In genomic region chr3:89113887-89114840, GRCh38 we compare ENCODE assay signal across 9 cellular contexts. TPM values are rescaled to one million over a fixed set of nuclear protein-coding genes. Genes with fewer than 3 reads are reported as not detected.
DNase-seq lines count a peak whose midpoint lies in the region; ATAC-seq and TF ChIP-seq lines count a peak whose summit lies in the region.
"Had no signal": no experiment of that assay in that cellular context is flagged by ENCODE, and none has a peak within 500 bp of the region (broad histone marks: within the 10 kb centered on the region; RNA-seq: fewer than 3 reads in every experiment).

No MANE protein-coding gene starts in this region.

- H3K27ac Mint-ChIP-seq in T-helper 1 cell treated with Interleukin-12 subunit alpha and Interleukin-12 subunit beta and Interleukin-4 antibody, amounts not matched to agents 30 μg/mL and 1 μg/mL, for 36 hours: no peak overlapping the region
- H3K27ac Mint-ChIP-seq in activated naive CD4-positive, alpha-beta T cell treated with anti-CD3 and anti-CD28 coated beads, Interleukin-2, amount 50 U/mL, for 72 hours: no peak overlapping the region

- ATAC-seq in HG02642 (IDR thresholded peaks at IDR 0.05; ENCODE audit: poor library complexity, unreplicated experiment): peak; percentile 98
- ATAC-seq in activated naive CD4-positive, alpha-beta T cell treated with anti-CD3 and anti-CD28 coated beads, Interleukin-2, amount 50 U/mL, for 72 hours: peak; percentile 41 to 90
- peak; percentile 98 for ATAC-seq in Right ventricle myocardium superior (ENCODE audit: poor library complexity)

- peak overlapping the region; percentile 72 for H3K4me3 ChIP-seq in osteoblast (ENCODE audit: insufficient read depth, low read length)

- H3K4me1 ChIP-seq in osteoblast (ENCODE audit: insufficient read depth, low read length): no peaks in the 10 kb centered on the region

- H3K36me3 ChIP-seq in osteoblast (ENCODE audit: insufficient read depth, low read length): no peaks in the 10 kb centered on the region

- peak overlapping the region; percentile 31 for H3K4me3 Mint-ChIP-seq in T-helper 1 cell treated with Interleukin-12 subunit alpha and Interleukin-12 subunit beta and Interleukin-4 antibody, amounts not matched to agents 30 μg/mL and 1 μg/mL, for 36 hours

- H2AFZ ChIP-seq in osteoblast (ENCODE audit: low read length): peak overlapping the region; percentile 82

- H3K36me3 Mint-ChIP-seq in T-helper 1 cell treated with Interleukin-12 subunit alpha and Interleukin-12 subunit beta and Interleukin-4 antibody, amounts not matched to agents 30 μg/mL and 1 μg/mL, for 36 hours (ENCODE audit: low read depth): no peaks in the 10 kb centered on the region
- no peaks in the 10 kb centered on the region for H3K36me3 Mint-ChIP-seq in activated naive CD4-positive, alpha-beta T cell treated with anti-CD3 and anti-CD28 coated beads, Interleukin-2, amount 50 U/mL, for 72 hours

- peaks cover 8% of the 10 kb centered on the region for H3K27me3 Mint-ChIP-seq in T-helper 1 cell treated with Interleukin-12 subunit alpha and Interleukin-12 subunit beta and Interleukin-4 antibody, amounts not matched to agents 30 μg/mL and 1 μg/mL, for 36 hours (ENCODE audit: low read depth)

- intact Hi-C loops in Right ventricle myocardium superior (cut with DNase I): loop anchor here (5.0 kb wide), 1 partner anchor 912 kb away; no protein-coding TSS in a partner anchor

- no peaks in the 10 kb centered on the region for H3K9me3 Mint-ChIP-seq in T-helper 1 cell treated with Interleukin-12 subunit alpha and Interleukin-12 subunit beta and Interleukin-4 antibody, amounts not matched to agents 30 μg/mL and 1 μg/mL, for 36 hours
- H3K9me3 Mint-ChIP-seq in activated naive CD4-positive, alpha-beta T cell treated with anti-CD3 and anti-CD28 coated beads, Interleukin-2, amount 50 U/mL, for 72 hours: no peaks in the 10 kb centered on the region

- DNase-seq in T-helper 1 cell (no peak), NCI-H2171 (lab: John Stamatoyannopoulos, UW) (peak; percentile 30), Right ventricle myocardium superior (peak; percentile 74), osteoblast (ENCODE audit: insufficient read length, low spot score, missing footprints) (peak; percentile 81), NCI-H187 (lab: John Stamatoyannopoulos, UW) (no peak)
- peak; percentile 38 to 50 for DNase-seq in activated naive CD4-positive, alpha-beta T cell treated with anti-CD3 and anti-CD28 coated beads, Interleukin-2, amount 50 U/mL, for 72 hours (ENCODE audit: low spot score in 2 of 2)

- no peaks in the 10 kb centered on the region for H3K27me3 ChIP-seq in osteoblast (ENCODE audit: insufficient read depth, low read length)

- H4K20me1 ChIP-seq in osteoblast (ENCODE audit: insufficient read depth, low read length): no peaks in the 10 kb centered on the region

- peak; percentile 71 for TF ChIP-seq CTCF in osteoblast (IDR thresholded peaks at IDR 0.05; ENCODE audit: extremely low read depth, low read depth, low read length)

- no peak overlapping the region for H3K27ac ChIP-seq in osteoblast (ENCODE audit: low read depth, low read length)

- no peaks in the 10 kb centered on the region for H3K79me2 ChIP-seq in osteoblast (ENCODE audit: insufficient read depth, low read length)

- no peaks in the 10 kb centered on the region for H3K9me3 ChIP-seq in osteoblast (ENCODE audit: low read depth, low read length)

- H3K4me2 ChIP-seq in osteoblast (ENCODE audit: insufficient read depth, low read length): peak overlapping the region; percentile 88

- H3K4me1 Mint-ChIP-seq in T-helper 1 cell treated with Interleukin-12 subunit alpha and Interleukin-12 subunit beta and Interleukin-4 antibody, amounts not matched to agents 30 μg/mL and 1 μg/mL, for 36 hours (ENCODE audit: low read depth): no peaks in the 10 kb centered on the region

RNA-seq across cellular contexts. Expression of gene EPHA3, which starts 6.7 kb away (rescaled TPM):
- total RNA-seq in activated naive CD4-positive, alpha-beta T cell treated with anti-CD3 and anti-CD28 coated beads, Interleukin-2, amount 50 U/mL, for 72 hours: under 1 TPM in 1 of 2 donors, not detected in 1; 0.72 TPM
- total RNA-seq in Right ventricle myocardium superior: 3.5 TPM
- 10.9 and 12.7 TPM in 2 replicates for total RNA-seq in osteoblast
- total RNA-seq: pulmonary artery endothelial cell had no signal

Comparison
In these comparisons a context has a peak if more than half of its experiments do, and no peak if none do; other contexts are left out.
1. DNase-seq: peak in NCI-H2171 (single experiment), activated naive CD4-positive, alpha-beta T cell treated with anti-CD3 and anti-CD28 coated beads, Interleukin-2, amount 50 U/mL, for 72 hours (2 of 2), Right ventricle myocardium superior (single experiment) and osteoblast (single experiment); none in T-helper 1 cell (0 of 5) and NCI-H187 (0 of 2).
2. Peak in every context shown above with its lines, with median percentiles within 50 percentile points of each other: ATAC-seq.